ENCODE assay signal across 8 cellular contexts in the genomic region with DNA sequence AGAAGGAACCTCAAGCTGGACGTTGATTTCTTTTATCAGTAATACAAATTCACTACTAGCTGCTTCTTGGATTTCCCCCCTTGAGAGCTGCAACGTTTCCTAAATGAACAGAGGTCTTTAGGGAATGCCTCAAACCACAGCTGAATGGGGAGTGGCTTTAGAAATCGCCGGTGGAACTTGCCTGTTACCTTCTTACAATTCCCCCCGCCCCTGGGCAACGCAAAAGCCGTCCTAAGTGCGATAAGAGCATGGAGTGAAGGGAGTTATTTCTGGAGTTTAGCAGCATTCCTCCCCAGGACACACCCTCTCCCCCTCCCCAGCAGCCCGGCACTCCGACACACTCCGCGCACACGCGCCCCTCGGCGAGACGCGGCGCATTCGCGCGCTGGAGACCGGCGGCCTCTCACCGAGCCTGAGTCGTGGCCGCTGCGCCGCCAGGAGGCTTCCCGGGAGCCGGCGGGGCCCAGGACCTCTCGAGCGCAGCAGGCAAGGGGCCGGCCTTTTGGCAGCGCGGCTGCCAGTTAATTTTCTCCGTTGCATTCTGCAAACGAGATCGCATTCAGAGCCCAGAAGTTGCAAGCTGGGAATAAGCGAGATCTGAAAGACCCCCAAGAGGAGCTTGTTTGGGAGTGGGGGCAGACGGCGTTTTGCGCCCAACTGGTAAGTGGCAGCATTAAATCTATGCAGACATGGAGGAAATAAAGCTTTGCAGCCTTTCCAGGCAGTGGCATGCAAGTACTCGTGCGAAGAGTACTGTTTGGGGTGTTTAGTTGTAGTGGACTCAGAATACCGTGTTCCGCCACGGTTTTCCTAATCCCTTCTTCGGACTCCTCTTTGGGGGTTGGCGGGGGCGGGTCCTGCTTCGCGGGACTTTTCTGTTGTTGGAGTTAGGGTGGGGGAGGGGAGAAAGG.
A peak's percentile ranks its signal among the peaks of the same experiment; 100 is the strongest.
DNase-seq lines count a peak whose midpoint lies in the region; ATAC-seq and TF ChIP-seq lines count a peak whose summit lies in the region.

No MANE protein-coding gene starts in this region.

- peak overlapping the region; percentile 88 for H3K4me3 ChIP-seq in osteoblast (ENCODE audit: insufficient read depth, low read length)

- peak overlapping the region; percentile 73 to 75 for H3K4me3 Mint-ChIP-seq in activated T-cell treated with anti-CD3 and anti-CD28 coated beads, Interleukin-2, amount 50 U/mL, for 72 hours

- H3K27ac ChIP-seq in osteoblast (ENCODE audit: low read depth, low read length) = peak overlapping the region; percentile 96

- H3K36me3 Mint-ChIP-seq in activated T-cell treated with anti-CD3 and anti-CD28 coated beads, Interleukin-2, amount 50 U/mL, for 72 hours (ENCODE audit: insufficient read depth in 2 of 2) = no peaks in the 10 kb centered on the region

- peaks cover 45% of the 10 kb centered on the region for H3K4me1 ChIP-seq in osteoblast (ENCODE audit: insufficient read depth, low read length)

- H3K9me3 ChIP-seq in osteoblast (ENCODE audit: low read depth, low read length) = no peaks in the 10 kb centered on the region

- H3K4me2 ChIP-seq in osteoblast (ENCODE audit: insufficient read depth, low read length) = peak overlapping the region; percentile 98

- H3K27me3 Mint-ChIP-seq in activated T-cell treated with anti-CD3 and anti-CD28 coated beads, Interleukin-2, amount 50 U/mL, for 72 hours (ENCODE audit: low read depth) = peaks cover 65% of the 10 kb centered on the region

- no peak overlapping the region for H3K27ac Mint-ChIP-seq in activated T-cell treated with anti-CD3 and anti-CD28 coated beads, Interleukin-2, amount 50 U/mL, for 72 hours

- H2AFZ ChIP-seq in osteoblast (ENCODE audit: low read length) = peak overlapping the region; percentile 90

- DNase-seq in DMS114 treated with DMSO at 0.1 percent for 48 hours (lab: John Stamatoyannopoulos, UW; ENCODE audit: unreplicated experiment) (peak; percentile 17), HuH-7 (ENCODE audit: low spot score) (peak; percentile 72), Right ventricle myocardium superior (peak; percentile 78), osteoblast (ENCODE audit: insufficient read length, low spot score, missing footprints) (peak; percentile 68), SIG-M5 (lab: John Stamatoyannopoulos, UW) (no peak)
- peak; percentile 3 to 21 for DNase-seq in activated T-cell treated with anti-CD3 and anti-CD28 coated beads, Interleukin-2, amount 50 U/mL, for 72 hours

- H3K4me1 Mint-ChIP-seq in activated T-cell treated with anti-CD3 and anti-CD28 coated beads, Interleukin-2, amount 50 U/mL, for 72 hours (ENCODE audit: low read depth) = peaks cover 28% of the 10 kb centered on the region

- H3K36me3 ChIP-seq in osteoblast (ENCODE audit: insufficient read depth, low read length) = no peaks in the 10 kb centered on the region

- TF ChIP-seq CTCF in osteoblast (IDR thresholded peaks at IDR 0.05; ENCODE audit: extremely low read depth, low read depth, low read length) = peak; percentile 33

- H4K20me1 ChIP-seq in osteoblast (ENCODE audit: insufficient read depth, low read length) = no peaks in the 10 kb centered on the region

- intact Hi-C loops in Right ventricle myocardium superior (cut with DNase I) = no loop called here

- H3K79me2 ChIP-seq in osteoblast (ENCODE audit: insufficient read depth, low read length) = peaks cover 31% of the 10 kb centered on the region

- ATAC-seq in activated T-cell treated with anti-CD3 and anti-CD28 coated beads, Interleukin-2, amount 50 U/mL, for 72 hours (replicated peaks in 1 of 2) = peak; percentile 55 to 58
- peak; percentile 93 for ATAC-seq in Right ventricle myocardium superior (ENCODE audit: poor library complexity)
- no peak for ATAC-seq in GM21528 (IDR thresholded peaks at IDR 0.05; ENCODE audit: low FRiP score, unreplicated experiment)
- no peak for ATAC-seq in GM21367 (IDR thresholded peaks at IDR 0.05; ENCODE audit: unreplicated experiment)

- H3K27me3 ChIP-seq in osteoblast (ENCODE audit: insufficient read depth, low read length) = no peaks in the 10 kb centered on the region

- H3K9me3 Mint-ChIP-seq in activated T-cell treated with anti-CD3 and anti-CD28 coated beads, Interleukin-2, amount 50 U/mL, for 72 hours = no peaks in the 10 kb centered on the region

Comparison
In these comparisons a context has a peak if more than half of its experiments do, and no peak if none do; other contexts are left out.
1. ATAC-seq: peak in activated T-cell treated with anti-CD3 and anti-CD28 coated beads, Interleukin-2, amount 50 U/mL, for 72 hours (2 of 2) and Right ventricle myocardium superior (single experiment); none in GM21528 (single experiment) and GM21367 (single experiment).